ENCODE assay signal across 12 cellular contexts in the genomic region with DNA sequence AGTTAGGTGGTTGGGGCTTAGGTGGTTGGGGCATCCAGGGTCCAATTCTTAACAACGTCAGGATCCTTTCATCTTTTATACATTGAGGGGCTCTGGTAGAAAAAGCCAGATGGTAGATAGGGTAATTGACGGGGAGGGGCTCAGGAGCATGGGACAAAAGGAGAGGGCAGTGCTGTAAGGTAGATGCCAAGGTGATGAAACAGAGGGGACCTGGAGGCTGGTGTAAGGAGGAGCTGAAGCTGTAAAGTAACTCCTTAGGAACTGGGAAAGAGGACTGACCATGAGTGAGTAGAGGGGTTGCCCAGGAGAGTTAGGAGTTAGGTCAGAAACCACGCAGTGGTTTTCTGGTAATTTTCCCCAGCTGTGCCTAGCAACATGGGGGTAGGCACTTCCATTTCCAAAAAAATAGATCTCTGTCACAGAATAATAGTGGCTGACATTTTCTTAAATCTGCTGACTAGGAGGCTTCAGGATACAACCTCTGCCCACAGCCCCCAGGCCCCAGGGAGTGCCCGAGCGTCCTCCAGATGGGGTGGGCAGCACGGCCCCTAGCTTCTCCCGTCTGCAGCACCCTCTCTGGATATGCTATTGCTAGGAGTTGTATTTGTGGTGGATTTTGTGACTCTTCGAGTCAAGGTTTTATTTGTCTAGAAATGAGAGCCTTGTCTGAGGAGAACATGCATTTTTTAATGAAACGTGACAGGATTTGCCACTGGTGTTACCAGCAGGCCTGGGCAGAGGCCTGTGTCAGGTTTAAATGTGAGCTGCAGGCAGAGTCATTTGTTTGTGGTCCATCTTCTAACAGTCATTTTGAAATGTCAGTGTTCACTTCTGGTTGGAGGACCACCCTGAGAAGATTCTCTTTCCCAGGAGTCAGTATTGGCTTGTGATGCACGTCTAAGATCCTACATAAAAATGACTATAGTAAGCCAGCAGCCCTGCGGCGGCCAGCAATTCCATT. TPM values are rescaled to one million over a fixed set of nuclear protein-coding genes. Genes with fewer than 3 reads are reported as not detected.
DNase-seq lines count a peak whose midpoint lies in the region; ATAC-seq and TF ChIP-seq lines count a peak whose summit lies in the region.
"Had no signal": no experiment of that assay in that cellular context is flagged by ENCODE, and none has a peak within 500 bp of the region (broad histone marks: within the 10 kb centered on the region; RNA-seq: fewer than 3 reads in every experiment).

No MANE protein-coding gene starts in this region.

- CTCF ChIA-PET in naive thymus-derived CD4-positive, alpha-beta T cell (lab: Charles Lee), result no interaction called here

- no peaks in the 10 kb centered on the region for H3K9me3 Mint-ChIP-seq in naive thymus-derived CD4-positive, alpha-beta T cell
- H3K9me3 Mint-ChIP-seq in naive thymus-derived CD8-positive, alpha-beta T cell, result no peaks in the 10 kb centered on the region

- 93% methylated on average over 12 of the region's 12 CpGs for WGBS in esophagus muscularis mucosa

- H3K9me3 ChIP-seq in esophagus muscularis mucosa, result no peaks in the 10 kb centered on the region
- no peaks in the 10 kb centered on the region for H3K9me3 ChIP-seq in naive thymus-derived CD4-positive, alpha-beta T cell (ENCODE audit: control insufficient read depth in 2 of 3, low read length in 3 of 3)

- no peak overlapping the region for H3K27ac ChIP-seq in esophagus muscularis mucosa (replicated peaks in 1 of 4)
- H3K27ac ChIP-seq in naive thymus-derived CD4-positive, alpha-beta T cell (ENCODE audit: low read depth, low read length), result no peak overlapping the region

- ATAC-seq in GM19452 (IDR thresholded peaks at IDR 0.05; ENCODE audit: unreplicated experiment) (peak; percentile 5), HG03432 (IDR thresholded peaks at IDR 0.05; ENCODE audit: unreplicated experiment) (peak; percentile 13), GM21737 (IDR thresholded peaks at IDR 0.05; ENCODE audit: unreplicated experiment) (no peak)
- ATAC-seq in naive thymus-derived CD4-positive, alpha-beta T cell, result no peak
- ATAC-seq in naive thymus-derived CD8-positive, alpha-beta T cell, result no peak

- peak overlapping the region in 2 of 9 donors; percentile 31 to 73 for H3K27ac Mint-ChIP-seq in naive thymus-derived CD4-positive, alpha-beta T cell
- H3K27ac Mint-ChIP-seq in naive thymus-derived CD8-positive, alpha-beta T cell, result peak overlapping the region in 4 of 10 donors; percentile 21 to 61 (median 40)

- DNase-seq in GM12864 (ENCODE audit: low read depth), result no peak
- peak; percentile 82 for DNase-seq in esophagus muscularis mucosa (ENCODE audit: extremely low spot score)
- DNase-seq in naive thymus-derived CD4-positive, alpha-beta T cell, result no peak
- no peak for DNase-seq in DMS79 (lab: John Stamatoyannopoulos, UW)
- no peak for DNase-seq in naive thymus-derived CD8-positive, alpha-beta T cell
- DNase-seq: activated T-cell treated with anti-CD3 and anti-CD28 coated beads for 4 hours, head of caudate nucleus, midbrain, NCI-H510A treated with DMSO at 0.1 percent for 48 hours had no signal

- no peaks in the 10 kb centered on the region for H3K27me3 Mint-ChIP-seq in naive thymus-derived CD4-positive, alpha-beta T cell
- no peaks in the 10 kb centered on the region for H3K27me3 Mint-ChIP-seq in naive thymus-derived CD8-positive, alpha-beta T cell

- TF ChIP-seq CTCF in GM12864 (IDR thresholded peaks at IDR 0.05; ENCODE audit: low read depth, low read length, missing control alignments) (no peak), esophagus muscularis mucosa (IDR thresholded peaks at IDR 0.05) (no peak)

- peaks cover 0 to 15% (median 12%) of the 10 kb centered on the region in 4 donors for H3K4me1 ChIP-seq in esophagus muscularis mucosa
- H3K4me1 ChIP-seq in naive thymus-derived CD4-positive, alpha-beta T cell (ENCODE audit: control insufficient read depth in 2 of 2, insufficient read depth in 2 of 2, low read length in 2 of 2), result peaks cover 8 to 20% of the 10 kb centered on the region in 2 donors

- peaks cover 0 to 11% (median 0%) of the 10 kb centered on the region in 5 donors for H3K36me3 Mint-ChIP-seq in naive thymus-derived CD4-positive, alpha-beta T cell
- peaks cover 0 to 3% (median 0%) of the 10 kb centered on the region in 3 donors for H3K36me3 Mint-ChIP-seq in naive thymus-derived CD8-positive, alpha-beta T cell

- no peak for TF ChIP-seq POLR2A in esophagus muscularis mucosa (IDR thresholded peaks at IDR 0.05; ENCODE audit: low read depth)

- peaks cover 32 to 61% (median 52%) of the 10 kb centered on the region in 7 donors for H3K4me1 Mint-ChIP-seq in naive thymus-derived CD4-positive, alpha-beta T cell
- H3K4me1 Mint-ChIP-seq in naive thymus-derived CD8-positive, alpha-beta T cell, result peaks cover 23 to 54% (median 46%) of the 10 kb centered on the region in 4 donors

- TF ChIP-seq EP300 in esophagus muscularis mucosa (IDR thresholded peaks at IDR 0.05), result no peak

- POLR2A ChIA-PET in naive thymus-derived CD4-positive, alpha-beta T cell (lab: Charles Lee), result no interaction called here
- POLR2A ChIA-PET in naive thymus-derived CD8-positive, alpha-beta T cell (lab: Charles Lee), result no interaction called here

- H3K27me3 ChIP-seq in esophagus muscularis mucosa, result no peaks in the 10 kb centered on the region
- H3K27me3 ChIP-seq in naive thymus-derived CD4-positive, alpha-beta T cell (ENCODE audit: control insufficient read depth in 2 of 2, insufficient read depth in 2 of 2, low read length in 2 of 2), result no peaks in the 10 kb centered on the region

- peak overlapping the region in 2 of 10 donors; percentile 25 to 41 for H3K4me3 Mint-ChIP-seq in naive thymus-derived CD4-positive, alpha-beta T cell
- no peak overlapping the region for H3K4me3 Mint-ChIP-seq in naive thymus-derived CD8-positive, alpha-beta T cell

- no peaks in the 10 kb centered on the region for H3K36me3 ChIP-seq in esophagus muscularis mucosa
- no peaks in the 10 kb centered on the region for H3K36me3 ChIP-seq in naive thymus-derived CD4-positive, alpha-beta T cell (ENCODE audit: control insufficient read depth in 2 of 3, insufficient read depth in 3 of 3, low read length in 3 of 3)

- peak overlapping the region; percentile 28 for H3K4me3 ChIP-seq in GM12864 (ENCODE audit: low read depth, low read length)
- H3K4me3 ChIP-seq in esophagus muscularis mucosa, result no peak overlapping the region
- no peak overlapping the region for H3K4me3 ChIP-seq in naive thymus-derived CD4-positive, alpha-beta T cell (ENCODE audit: low read length)

- intact Hi-C loops in esophagus muscularis mucosa (cut with DNase I), result no loop called here
- intact Hi-C loops in naive thymus-derived CD4-positive, alpha-beta T cell (cut with micrococcal nuclease), result loop anchor here in 1 of 2 donors (5.0 kb wide), 1 partner anchor 65 kb away; no protein-coding TSS in a partner anchor

RNA-seq across cellular contexts. Expression of a gene that starts 44.6 kb away (rescaled TPM):
- total RNA-seq in esophagus muscularis mucosa, result 100 to 1,000 TPM; 129 to 170 (median 156) TPM
- 10 to 100 TPM; 37.2 to 79.0 (median 65.3) TPM for total RNA-seq in naive thymus-derived CD4-positive, alpha-beta T cell
- 10 to 100 TPM; 33.3 to 34.9 TPM for polyA plus RNA-seq in naive thymus-derived CD4-positive, alpha-beta T cell
- total RNA-seq in naive thymus-derived CD8-positive, alpha-beta T cell, result 10 to 100 TPM; 51.5 to 59.5 TPM
- polyA plus RNA-seq in naive thymus-derived CD8-positive, alpha-beta T cell, result 10 to 100 TPM; 18.9 to 25.8 (median 24.2) TPM

Comparison
In these comparisons a context has a peak if more than half of its experiments do, and no peak if none do; other contexts are left out.
1. ATAC-seq: peak in GM19452 (single experiment) and HG03432 (single experiment); none in naive thymus-derived CD4-positive, alpha-beta T cell (single experiment), naive thymus-derived CD8-positive, alpha-beta T cell (0 of 2) and GM21737 (single experiment).